Comparison of ENCODE assay signal across 9 cellular contexts in genomic region chr9:36788534-36788933, GRCh38.
DNase-seq lines count a peak whose midpoint lies in the region; ATAC-seq and TF ChIP-seq lines count a peak whose summit lies in the region.
"Had no signal": no experiment of that assay in that cellular context is flagged by ENCODE, and none has a peak within 500 bp of the region (broad histone marks: within the 10 kb centered on the region; RNA-seq: fewer than 3 reads in every experiment).

No MANE protein-coding gene starts in this region.

- H3K27me3 ChIP-seq in osteoblast (ENCODE audit: insufficient read depth, low read length), result peaks cover 13% of the 10 kb centered on the region

- H3K27ac ChIP-seq in osteoblast (ENCODE audit: low read depth, low read length), result no peak overlapping the region
- H3K27ac ChIP-seq: thoracic aorta had no signal

- no peak for DNase-seq in GM12864 (ENCODE audit: low read depth)
- DNase-seq in epithelial cell of esophagus (ENCODE audit: low read depth), result no peak
- DNase-seq in osteoblast (ENCODE audit: insufficient read length, low spot score, missing footprints), result peak; percentile 78
- DNase-seq in middle frontal gyrus (ENCODE audit: extremely low spot score, low spot score), result no peak
- no peak for DNase-seq in NCI-H1417 treated with DMSO at 0.1 percent for 48 hours (lab: John Stamatoyannopoulos, UW)
- DNase-seq: GDM1 had no signal

- H3K9me3 ChIP-seq in osteoblast (ENCODE audit: low read depth, low read length), result peaks cover 5% of the 10 kb centered on the region
- H3K9me3 ChIP-seq: thoracic aorta had no signal

- H3K4me1 ChIP-seq in osteoblast (ENCODE audit: insufficient read depth, low read length), result no peaks in the 10 kb centered on the region

- no peak overlapping the region for H3K4me3 ChIP-seq in GM12864 (ENCODE audit: low read depth, low read length)
- H3K4me3 ChIP-seq in epithelial cell of esophagus (ENCODE audit: low read length), result no peak overlapping the region
- H3K4me3 ChIP-seq in osteoblast (ENCODE audit: insufficient read depth, low read length), result no peak overlapping the region
- H3K4me3 ChIP-seq: thoracic aorta had no signal

- no peak overlapping the region for H3K4me2 ChIP-seq in osteoblast (ENCODE audit: insufficient read depth, low read length)

- no peak overlapping the region for H2AFZ ChIP-seq in osteoblast (ENCODE audit: low read length)

- H3K79me2 ChIP-seq in osteoblast (ENCODE audit: insufficient read depth, low read length), result no peaks in the 10 kb centered on the region

- H4K20me1 ChIP-seq in osteoblast (ENCODE audit: insufficient read depth, low read length), result no peaks in the 10 kb centered on the region

- no peaks in the 10 kb centered on the region for H3K36me3 ChIP-seq in osteoblast (ENCODE audit: insufficient read depth, low read length)
- H3K36me3 ChIP-seq: thoracic aorta had no signal

- no peak for ATAC-seq in HG02571 (IDR thresholded peaks at IDR 0.05; ENCODE audit: unreplicated experiment)

- TF ChIP-seq CTCF in GM12864 (IDR thresholded peaks at IDR 0.05; ENCODE audit: low read depth, low read length, missing control alignments), result peak; percentile 71
- peak; percentile 38 for TF ChIP-seq CTCF in LNCAP (IDR thresholded peaks at IDR 0.05)
- TF ChIP-seq CTCF in epithelial cell of esophagus (IDR thresholded peaks at IDR 0.05; ENCODE audit: insufficient read depth, low read depth, low read length, missing control alignments), result peak; percentile 49
- TF ChIP-seq CTCF in osteoblast (IDR thresholded peaks at IDR 0.05; ENCODE audit: extremely low read depth, low read depth, low read length), result peak; percentile 47
